In the genomic region with DNA sequence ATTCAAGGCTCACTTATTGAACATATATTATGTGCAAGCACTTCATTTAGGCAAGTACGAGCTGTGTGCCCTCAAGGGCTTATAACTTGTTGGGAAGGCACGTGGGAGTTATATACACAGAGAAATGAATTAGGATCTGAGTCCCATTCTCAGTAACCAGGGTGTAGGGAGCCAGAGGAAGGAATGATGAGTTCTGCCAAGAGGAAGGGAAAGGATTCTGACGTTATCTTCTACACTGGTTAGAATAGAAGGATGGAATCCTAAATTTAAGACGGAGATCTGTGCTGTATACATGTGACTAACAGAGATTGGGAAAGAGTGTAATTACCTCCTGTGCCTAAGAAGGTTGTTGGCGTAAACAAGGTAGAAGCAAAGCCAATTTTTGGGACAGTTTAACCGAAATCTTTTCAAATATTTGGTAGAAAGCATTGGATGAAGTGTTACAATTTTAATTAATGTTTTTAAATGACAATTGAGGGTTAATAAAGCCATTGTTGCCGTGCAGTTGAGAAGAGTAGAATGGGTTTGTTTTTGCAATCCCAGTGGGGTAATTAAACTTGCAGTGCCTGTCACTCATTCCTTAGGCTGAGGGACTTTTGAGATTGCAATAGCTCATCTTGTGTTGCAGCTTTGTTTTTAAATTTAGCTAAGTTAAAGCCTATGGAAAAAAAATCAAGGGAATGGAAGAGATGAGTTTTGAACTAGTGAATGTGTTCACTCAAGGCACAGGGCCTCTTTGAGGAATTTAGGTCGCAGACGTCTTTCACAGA, we compare ENCODE assay signal across 29 cellular contexts.
DNase-seq lines count a peak whose midpoint lies in the region; ATAC-seq and TF ChIP-seq lines count a peak whose summit lies in the region.
"Had no signal": no experiment of that assay in that cellular context is flagged by ENCODE, and none has a peak within 500 bp of the region (broad histone marks: within the 10 kb centered on the region; RNA-seq: fewer than 3 reads in every experiment).

No MANE protein-coding gene starts in this region.

- peaks cover 4 to 17% (median 5%) of the 10 kb centered on the region in 3 donors for H3K27me3 Mint-ChIP-seq in immature natural killer cell (ENCODE audit: low read depth in 3 of 3)
- no peaks in the 10 kb centered on the region for H3K27me3 Mint-ChIP-seq in CD4-positive, alpha-beta T cell
- H3K27me3 Mint-ChIP-seq: activated CD4-positive, alpha-beta memory T cell treated with anti-CD3 and anti-CD28 coated beads, Interleukin-2, amount 10 ng/mL, durations not matched to agents 7 days and 5 days; effector memory CD8-positive, alpha-beta T cell had no signal

- no peak overlapping the region for H2BK5ac ChIP-seq in mesenchymal stem cell (ENCODE audit: low read depth, low read length, poor library complexity, severe bottlenecking)

- no peak overlapping the region for H3K4me3 ChIP-seq in A673 (ENCODE audit: low read depth, low read length, poor library complexity, severe bottlenecking)
- H3K4me3 ChIP-seq in mesenchymal stem cell (ENCODE audit: insufficient read depth in 1 of 2, low read depth in 1 of 2, low read length in 2 of 2), result peak overlapping the region in 1 of 2 experiments; percentile 17
- no peak overlapping the region for H3K4me3 ChIP-seq in sigmoid colon
- H3K4me3 ChIP-seq: thyroid gland had no signal

- H2AFZ ChIP-seq in mesenchymal stem cell (ENCODE audit: low read depth, low read length), result no peak overlapping the region

- no peak overlapping the region for H4K91ac ChIP-seq in mesenchymal stem cell (ENCODE audit: low read length)

- H3K4me3 Mint-ChIP-seq in immature natural killer cell, result no peak overlapping the region
- no peak overlapping the region for H3K4me3 Mint-ChIP-seq in CD4-positive, alpha-beta T cell
- H3K4me3 Mint-ChIP-seq: activated CD4-positive, alpha-beta memory T cell treated with anti-CD3 and anti-CD28 coated beads, Interleukin-2, amount 10 ng/mL, durations not matched to agents 7 days and 5 days; effector memory CD8-positive, alpha-beta T cell; memory B cell; naive thymus-derived CD8-positive, alpha-beta T cell had no signal

- no peaks in the 10 kb centered on the region for H3K9me3 ChIP-seq in A673 (ENCODE audit: low read depth, low read length, poor library complexity, severe bottlenecking)
- H3K9me3 ChIP-seq in mesenchymal stem cell (ENCODE audit: control insufficient read depth, low read length), result no peaks in the 10 kb centered on the region
- H3K9me3 ChIP-seq in sigmoid colon, result no peaks in the 10 kb centered on the region
- H3K9me3 ChIP-seq in CD4-positive, alpha-beta T cell (ENCODE audit: control insufficient read depth, low read length), result no peaks in the 10 kb centered on the region
- H3K9me3 ChIP-seq: thyroid gland had no signal

- H2BK15ac ChIP-seq in mesenchymal stem cell (ENCODE audit: low read depth, poor library complexity, severe bottlenecking), result no peak overlapping the region

- no peak for ATAC-seq in CD4-positive, alpha-beta T cell (ENCODE audit: poor library complexity)
- ATAC-seq: effector memory CD8-positive, alpha-beta T cell; naive thymus-derived CD8-positive, alpha-beta T cell had no signal

- H3K36me3 Mint-ChIP-seq in immature natural killer cell, result no peaks in the 10 kb centered on the region
- no peaks in the 10 kb centered on the region for H3K36me3 Mint-ChIP-seq in CD4-positive, alpha-beta T cell (ENCODE audit: low read depth)
- H3K36me3 Mint-ChIP-seq: memory B cell had no signal

- H3K9me3 Mint-ChIP-seq in immature natural killer cell, result no peaks in the 10 kb centered on the region
- H3K9me3 Mint-ChIP-seq in CD4-positive, alpha-beta T cell, result no peaks in the 10 kb centered on the region
- H3K9me3 Mint-ChIP-seq: activated CD4-positive, alpha-beta memory T cell treated with anti-CD3 and anti-CD28 coated beads, Interleukin-2, amount 10 ng/mL, durations not matched to agents 7 days and 5 days; effector memory CD8-positive, alpha-beta T cell; memory B cell; naive thymus-derived CD8-positive, alpha-beta T cell had no signal

- CTCF ChIA-PET in A673 (lab: Charles Lee), result no interaction called here
- CTCF ChIA-PET in CD4-positive, alpha-beta T cell (lab: Charles Lee), result no interaction called here

- no peaks in the 10 kb centered on the region for H3K27me3 ChIP-seq in A673 (replicated peaks; ENCODE audit: insufficient read depth, low read depth, low read length, poor library complexity)
- H3K27me3 ChIP-seq in mesenchymal stem cell (ENCODE audit: control insufficient read depth in 1 of 2, insufficient read depth in 1 of 2, low read length in 2 of 2), result no peaks in the 10 kb centered on the region
- no peaks in the 10 kb centered on the region for H3K27me3 ChIP-seq in sigmoid colon
- no peaks in the 10 kb centered on the region for H3K27me3 ChIP-seq in CD4-positive, alpha-beta T cell (ENCODE audit: control insufficient read depth, insufficient read depth, low read length)
- H3K27me3 ChIP-seq: thyroid gland had no signal

- no peak overlapping the region for H4K8ac ChIP-seq in mesenchymal stem cell (ENCODE audit: low read length)

- H3K9ac ChIP-seq in mesenchymal stem cell (ENCODE audit: low read length), result peak overlapping the region; percentile 27

- intact Hi-C loops in A673 (cut with micrococcal nuclease; ENCODE audit: unreplicated experiment), result no loop called here
- intact Hi-C loops in sigmoid colon (cut with DNase I), result no loop called here
- intact Hi-C loops in CD4-positive, alpha-beta T cell (cut with DNase I, micrococcal nuclease), result no loop called here

- H3K4ac ChIP-seq in mesenchymal stem cell (ENCODE audit: low read depth in 1 of 2, low read length in 2 of 2), result no peak overlapping the region

- H3K23ac ChIP-seq in mesenchymal stem cell (ENCODE audit: low read length in 2 of 2), result no peak overlapping the region

- H3K27ac Mint-ChIP-seq in immature natural killer cell, result no peak overlapping the region
- H3K27ac Mint-ChIP-seq in CD4-positive, alpha-beta T cell, result no peak overlapping the region
- H3K27ac Mint-ChIP-seq: activated CD4-positive, alpha-beta memory T cell treated with anti-CD3 and anti-CD28 coated beads, Interleukin-2, amount 10 ng/mL, durations not matched to agents 7 days and 5 days; effector memory CD8-positive, alpha-beta T cell; memory B cell; naive thymus-derived CD8-positive, alpha-beta T cell had no signal

- TF ChIP-seq EP300 in sigmoid colon (IDR thresholded peaks at IDR 0.05), result no peak

- peaks cover 18 to 21% of the 10 kb centered on the region in 2 donors for H3K4me1 Mint-ChIP-seq in immature natural killer cell
- peaks cover 9% of the 10 kb centered on the region for H3K4me1 Mint-ChIP-seq in CD4-positive, alpha-beta T cell (ENCODE audit: low read depth)

- H3K27ac ChIP-seq in A673 (ENCODE audit: low read depth, low read length, poor library complexity, severe bottlenecking), result no peak overlapping the region
- H3K27ac ChIP-seq in mesenchymal stem cell (ENCODE audit: low read length, poor library complexity, severe bottlenecking), result no peak overlapping the region
- H3K27ac ChIP-seq in sigmoid colon, result peak overlapping the region in 2 of 4 donors; percentile 23 to 45
- no peak overlapping the region for H3K27ac ChIP-seq in CD4-positive, alpha-beta T cell (ENCODE audit: low read depth, low read length)
- H3K27ac ChIP-seq: C4-2B, thyroid gland had no signal

- no peaks in the 10 kb centered on the region for H3K79me1 ChIP-seq in mesenchymal stem cell (replicated peaks; ENCODE audit: low read length, poor library complexity, severe bottlenecking)

- no peak overlapping the region for H3K4me2 ChIP-seq in mesenchymal stem cell (ENCODE audit: low read length, poor library complexity, severe bottlenecking)

- H3K4me1 ChIP-seq in A673 (ENCODE audit: insufficient read depth, low read length, poor library complexity, severe bottlenecking) (peaks cover 17% of the 10 kb centered on the region), mesenchymal stem cell (ENCODE audit: control insufficient read depth, insufficient read depth, low read depth, low read length) (peaks cover 1% of the 10 kb centered on the region), sigmoid colon (peaks cover 0 to 60% (median 27%) of the 10 kb centered on the region in 4 donors)

- no peak overlapping the region for H2BK120ac ChIP-seq in mesenchymal stem cell (ENCODE audit: low read depth, low read length)

- WGBS in mesenchymal stem cell, result 79% methylated on average over 9 of the region's 9 CpGs
- 82 to 84% methylated on average over 9 of the region's 9 CpGs for WGBS in sigmoid colon, 2 donors

- H3K14ac ChIP-seq in mesenchymal stem cell (ENCODE audit: low read length in 2 of 2), result no peak overlapping the region

- DNase-seq in A673 (ENCODE audit: low spot score), result peak; percentile 27
- peak; percentile 37 for DNase-seq in NCI-H226
- peak; percentile 23 for DNase-seq in fibroblast of gingiva (ENCODE audit: low read depth)
- no peak for DNase-seq in mesenchymal stem cell
- DNase-seq in sigmoid colon, result no peak
- DNase-seq in immature natural killer cell, result no peak
- DNase-seq in SKM-1 treated with dmso at 0.1 percent for 144 hours (lab: John Stamatoyannopoulos, UW; ENCODE audit: unreplicated experiment), result no peak
- no peak for DNase-seq in CD4-positive, alpha-beta T cell
- DNase-seq: ACHN; activated CD4-positive, alpha-beta memory T cell treated with anti-CD3 and anti-CD28 coated beads, Interleukin-2, amount 10 ng/mL, durations not matched to agents 7 days and 5 days; activated CD4-positive, CD25-positive, alpha-beta regulatory T cell; activated naive CD4-positive, alpha-beta T cell treated with Interleukin-2 at 50 U/mL for 16 hours; activated T-cell treated with anti-CD3 and anti-CD28 coated beads, Interleukin-2, amount 50 U/mL, for 1 hour; effector memory CD8-positive, alpha-beta T cell; GOT3; hippocampal formation; islet precursor cell; Karpas-422; naive thymus-derived CD8-positive, alpha-beta T cell; NCI-H1092; NCI-H2029 treated with DMSO at 0.1 percent for 48 hours; NCI-H510A; RPMI8226; small intestine; stimulated activated naive CD4-positive, alpha-beta T cell; T-helper 9 cell; thyroid gland had no signal

- TF ChIP-seq POLR2A in sigmoid colon (IDR thresholded peaks at IDR 0.05), result no peak

- POLR2A ChIA-PET in A673 (lab: Charles Lee; ENCODE audit: low non-redundant PET), result no interaction called here
- POLR2A ChIA-PET in CD4-positive, alpha-beta T cell (lab: Charles Lee), result no interaction called here

- H2BK12ac ChIP-seq in mesenchymal stem cell (ENCODE audit: low read length in 2 of 2), result no peak overlapping the region

- no peak overlapping the region for H3K18ac ChIP-seq in mesenchymal stem cell (ENCODE audit: low read depth in 1 of 2, low read length in 2 of 2)

- BruUV-seq in A673 (replicated peaks; lab: Mats Ljungman, UMichigan), result no TSS peak

- TF ChIP-seq CTCF in A673 (conservative IDR thresholded peaks at IDR 0.05; ENCODE audit: low read depth, low read length) (no peak), sigmoid colon (IDR thresholded peaks at IDR 0.05) (no peak)
- no peak for TF ChIP-seq CTCF in CD4-positive, alpha-beta T cell (IDR thresholded peaks at IDR 0.05)

- no peaks in the 10 kb centered on the region for H3K36me3 ChIP-seq in A673 (ENCODE audit: insufficient read depth, low read length, poor library complexity, severe bottlenecking)
- H3K36me3 ChIP-seq in mesenchymal stem cell (ENCODE audit: control insufficient read depth in 1 of 2, insufficient read depth in 2 of 2, low read depth in 1 of 2, low read length in 2 of 2), result no peaks in the 10 kb centered on the region
- no peaks in the 10 kb centered on the region for H3K36me3 ChIP-seq in sigmoid colon
- H3K36me3 ChIP-seq: thyroid gland had no signal

- H2AK5ac ChIP-seq in mesenchymal stem cell (ENCODE audit: low read length, severe bottlenecking), result no peak overlapping the region

Comparison
In these comparisons a context has a peak if more than half of its experiments do, and no peak if none do; other contexts are left out.
1. DNase-seq: peak in A673 (single experiment), NCI-H226 (single experiment) and fibroblast of gingiva (single experiment); none in mesenchymal stem cell (single experiment), sigmoid colon (single experiment), immature natural killer cell (0 of 3), SKM-1 treated with dmso at 0.1 percent for 144 hours (single experiment) and CD4-positive, alpha-beta T cell (0 of 10).